ENCODE assay signal across 30 cellular contexts in genomic region chrX:153426204-153426603, GRCh38. TPM values are rescaled to one million over a fixed set of nuclear protein-coding genes. Genes with fewer than 3 reads are reported as not detected.
DNase-seq lines count a peak whose midpoint lies in the region; FAIRE-seq and TF ChIP-seq lines count a peak whose summit lies in the region.
"Had no signal": no experiment of that assay in that cellular context is flagged by ENCODE, and none has a peak within 500 bp of the region (broad histone marks: within the 10 kb centered on the region; RNA-seq: fewer than 3 reads in every experiment).

No MANE protein-coding gene starts in this region.

- peak; percentile 91 for FAIRE-seq in bronchial epithelial cell (lab: Jason Lieb, UNC)
- FAIRE-seq: A204.1, GM12878, GM12892, GM19239 had no signal

- no peaks in the 10 kb centered on the region for H3K4me1 ChIP-seq in HEK293 (ENCODE audit: control insufficient read depth, insufficient read depth, low read length)
- H3K4me1 ChIP-seq in ascending aorta, result no peaks in the 10 kb centered on the region
- H3K4me1 ChIP-seq: BE2C, BLaER1 had no signal

- H3K27ac Mint-ChIP-seq in endothelial cell (ENCODE audit: unreplicated experiment), result no peak overlapping the region
- H3K27ac Mint-ChIP-seq: CD4-positive, alpha-beta memory T cell; CD4-positive, CD25-positive, alpha-beta regulatory T cell; CD8-positive, alpha-beta memory T cell had no signal

- no peak overlapping the region for H3K4me3 Mint-ChIP-seq in endothelial cell (ENCODE audit: unreplicated experiment)
- H3K4me3 Mint-ChIP-seq: CD14-positive monocyte; CD4-positive, alpha-beta memory T cell; CD4-positive, CD25-positive, alpha-beta regulatory T cell; CD8-positive, alpha-beta memory T cell had no signal

- no peak overlapping the region for H3K4me3 ChIP-seq in HEK293 (ENCODE audit: low read depth, low read length)
- H3K4me3 ChIP-seq in bronchial epithelial cell (ENCODE audit: low read depth, low read length), result no peak overlapping the region
- H3K4me3 ChIP-seq in lower leg skin (ENCODE audit: low read depth, poor library complexity, severe bottlenecking), result no peak overlapping the region
- H3K4me3 ChIP-seq in ascending aorta, result no peak overlapping the region
- H3K4me3 ChIP-seq: BLaER1, GM12878 had no signal

- DNase-seq in bronchial epithelial cell (ENCODE audit: low read depth) (no peak), islet precursor cell (peak; percentile 3), endothelial cell (ENCODE audit: low spot score) (no peak), lower leg skin (ENCODE audit: low spot score in 2 of 2) (no peak), ascending aorta (ENCODE audit: low spot score in 2 of 2) (no peak)
- DNase-seq: 8988T; ACHN; BE2C; C1 segment of cervical spinal cord; CD4-positive, alpha-beta memory T cell; CD4-positive, CD25-positive, alpha-beta regulatory T cell; CD8-positive, alpha-beta memory T cell; COR-L47; DMS 273 treated with DMSO at 0.1 percent for 48 hours; DMS153; DMS53; DMS79; DND-41; EL; GDM1 had no signal

- 81 to 85% methylated on average over 3 of the region's 3 CpGs for WGBS in lower leg skin, 2 donors

- CTCF ChIA-PET in HEK293 (lab: Yijun Ruan, JAX), result no interaction called here

- TF ChIP-seq CTCF in HEK293 (tag by site-specific recombination; IDR thresholded peaks at IDR 0.05) (no peak), bronchial epithelial cell (IDR thresholded peaks at IDR 0.05; ENCODE audit: insufficient read depth, low read length, severe bottlenecking) (no peak), endothelial cell (IDR thresholded peaks at IDR 0.05; ENCODE audit: unreplicated experiment) (no peak), lower leg skin (IDR thresholded peaks at IDR 0.05) (no peak), ascending aorta (IDR thresholded peaks at IDR 0.05) (no peak)

- H3K36me3 Mint-ChIP-seq in endothelial cell (ENCODE audit: low read depth, unreplicated experiment), result no peaks in the 10 kb centered on the region
- H3K36me3 Mint-ChIP-seq: CD4-positive, CD25-positive, alpha-beta regulatory T cell had no signal

- intact Hi-C loops in lower leg skin (cut with DNase I; ENCODE audit: low total_unique reads), result no loop called here
- intact Hi-C loops in ascending aorta (cut with DNase I), result no loop called here

- POLR2A ChIA-PET in HEK293 (lab: Yijun Ruan, JAX), result no interaction called here

- H3K27ac ChIP-seq in HEK293 (ENCODE audit: extremely low read depth, low read depth, low read length) (no peak overlapping the region), ascending aorta (no peak overlapping the region)
- H3K27ac ChIP-seq: BLaER1 had no signal

- H3K9me3 ChIP-seq in HEK293 (ENCODE audit: control insufficient read depth, insufficient read depth, low read depth, low read length), result no peaks in the 10 kb centered on the region
- peaks cover 0 to 7% of the 10 kb centered on the region in 2 donors for H3K9me3 ChIP-seq in ascending aorta
- H3K9me3 ChIP-seq: BE2C had no signal

- H3K9me3 Mint-ChIP-seq in endothelial cell (ENCODE audit: unreplicated experiment), result no peaks in the 10 kb centered on the region

- H3K4me1 Mint-ChIP-seq in endothelial cell (ENCODE audit: unreplicated experiment), result no peaks in the 10 kb centered on the region
- H3K4me1 Mint-ChIP-seq: CD4-positive, alpha-beta memory T cell; CD4-positive, CD25-positive, alpha-beta regulatory T cell; CD8-positive, alpha-beta memory T cell had no signal

- H3K36me3 ChIP-seq in HEK293 (ENCODE audit: control insufficient read depth in 2 of 2, insufficient read depth in 1 of 2, low read length in 2 of 2), result no peaks in the 10 kb centered on the region
- H3K36me3 ChIP-seq in bronchial epithelial cell (ENCODE audit: control insufficient read depth, insufficient read depth, low read length), result no peaks in the 10 kb centered on the region
- H3K36me3 ChIP-seq in ascending aorta, result no peaks in the 10 kb centered on the region
- H3K36me3 ChIP-seq: BE2C, BLaER1 had no signal

- H3K27me3 ChIP-seq in bronchial epithelial cell (ENCODE audit: control insufficient read depth, insufficient read depth, low read length), result no peaks in the 10 kb centered on the region
- no peaks in the 10 kb centered on the region for H3K27me3 ChIP-seq in ascending aorta
- H3K27me3 ChIP-seq: BE2C had no signal

- H3K27me3 Mint-ChIP-seq in endothelial cell (ENCODE audit: unreplicated experiment), result peaks cover 2% of the 10 kb centered on the region
- H3K27me3 Mint-ChIP-seq: CD4-positive, CD25-positive, alpha-beta regulatory T cell had no signal

- TF ChIP-seq POLR2A in lower leg skin (IDR thresholded peaks at IDR 0.05), result no peak

TF ChIP-seq in HEK293, 187 proteins besides CTCF, POLR2A, EP300 and RAD21:
- TF ChIP-seq SCRT1 (tag by site-specific recombination; IDR thresholded peaks at IDR 0.05; ENCODE audit: borderline replicate concordance) (peak; percentile 89), SCRT2 (tag by site-specific recombination; IDR thresholded peaks at IDR 0.05) (peak; percentile 89), ZNF169 (tag by site-specific recombination; IDR thresholded peaks at IDR 0.05) (no peak)

RNA-seq across cellular contexts. Expression of gene ZFP92, which starts 14.9 kb away (rescaled TPM):
- total RNA-seq in bronchial epithelial cell (0.53 and 1.3 TPM in 2 replicates), endothelial cell (ENCODE audit: unreplicated experiment) (0.49 TPM), lower leg skin (under 1 TPM in 3 of 4 donors, not detected in 1; 0.08 to 0.68 (median 0.20) TPM), ascending aorta (0.96 TPM)
- total RNA-seq: G401 had no signal

RNA-seq across cellular contexts. Expression of gene TREX2, which starts 19.7 kb away (rescaled TPM):
- total RNA-seq in bronchial epithelial cell, result 2.3 and 5.5 TPM in 2 replicates
- total RNA-seq in endothelial cell (ENCODE audit: unreplicated experiment), result 1.5 TPM
- total RNA-seq in lower leg skin, result 100 to 1,000 TPM in 2 of 4 donors, 10 to 100 TPM in 2; 76.4 to 129 (median 112) TPM
- 0.21 TPM for total RNA-seq in ascending aorta
- total RNA-seq: G401 had no signal

RNA-seq across cellular contexts. Expression of gene PNMA6E, which starts 25.1 kb away (rescaled TPM):
- not detected in 2 replicates for total RNA-seq in bronchial epithelial cell
- not detected for total RNA-seq in endothelial cell (ENCODE audit: unreplicated experiment)
- total RNA-seq in lower leg skin, result under 1 TPM in 2 of 4 donors, not detected in 2; 0.13 to 0.20 TPM
- total RNA-seq in ascending aorta, result not detected
- total RNA-seq: A673; CD4-positive, alpha-beta memory T cell; CD4-positive, CD25-positive, alpha-beta regulatory T cell; CD8-positive, alpha-beta memory T cell; Daoy; G401; GM12878 had no signal

RNA-seq across cellular contexts. Expression of gene HAUS7, which starts 44.2 kb away (rescaled TPM):
- total RNA-seq in bronchial epithelial cell (7.4 and 10.9 TPM in 2 replicates), endothelial cell (ENCODE audit: unreplicated experiment) (27.7 TPM), lower leg skin (10 to 100 TPM in 3 of 4 donors, 1 to 10 TPM in 1; 2.7 to 24.2 (median 13.6) TPM), ascending aorta (22.5 TPM)

Comparison
In these comparisons a context has a peak if more than half of its experiments do, and no peak if none do; other contexts are left out.
1. RNA of gene TREX2, which starts 19.7 kb away (total RNA-seq): 76.4 to 129 TPM in lower leg skin; 2.3 to 5.5 TPM in bronchial epithelial cell, 1.5 TPM in endothelial cell (single experiment) and 0.21 TPM in ascending aorta (single experiment); every median in the first group is over 10 times any median in the second.